In the genomic region with DNA sequence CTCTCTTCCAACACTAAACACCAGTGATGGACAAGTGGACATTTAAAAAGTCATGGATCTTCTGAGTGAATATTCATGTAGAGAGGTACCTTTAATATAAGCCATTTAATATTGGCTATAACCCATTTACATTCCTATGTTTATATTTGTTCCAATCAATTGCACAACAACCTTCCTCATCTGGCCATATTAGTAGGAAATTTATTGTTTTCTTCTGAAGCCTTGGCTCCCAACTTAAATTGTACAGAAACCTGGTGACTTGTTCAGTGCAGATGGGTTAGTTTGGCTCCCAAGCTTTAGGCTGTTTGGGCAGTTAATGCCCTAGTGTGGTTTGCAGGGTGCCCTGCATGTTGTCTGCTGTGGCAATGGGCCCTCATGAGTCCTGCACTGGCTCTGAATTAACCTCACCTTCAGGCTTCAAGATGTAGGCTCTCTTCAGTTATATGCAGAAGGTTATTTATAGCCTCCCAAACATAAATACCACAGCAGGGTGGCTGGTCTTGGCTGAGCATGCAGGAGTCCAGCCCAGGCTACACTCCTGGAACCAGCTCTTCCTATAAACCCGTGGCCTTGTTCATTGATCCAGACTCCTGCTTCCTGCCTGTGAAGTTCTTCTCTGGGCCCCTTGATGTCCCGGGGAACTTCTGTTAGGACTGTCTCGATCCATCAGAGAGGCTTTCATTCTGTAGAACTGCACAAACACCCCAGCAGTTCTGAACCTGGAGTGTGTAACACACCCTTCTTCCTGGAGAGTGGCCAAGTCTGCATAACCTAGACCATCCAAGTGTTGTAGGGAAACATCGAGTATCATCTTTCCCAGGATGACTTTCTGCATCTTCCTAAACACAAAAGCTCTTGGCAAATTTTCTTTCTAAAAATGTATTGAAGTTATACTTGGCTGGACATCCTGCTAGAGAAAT, we compare ENCODE assay signal across 18 cellular contexts. TPM values are rescaled to one million over a fixed set of nuclear protein-coding genes. Genes with fewer than 3 reads are reported as not detected.
DNase-seq lines count a peak whose midpoint lies in the region; ATAC-seq and TF ChIP-seq lines count a peak whose summit lies in the region.
"Had no signal": no experiment of that assay in that cellular context is flagged by ENCODE, and none has a peak within 500 bp of the region (broad histone marks: within the 10 kb centered on the region; RNA-seq: fewer than 3 reads in every experiment).

No MANE protein-coding gene starts in this region.

- H3K36me3 ChIP-seq in brain microvascular endothelial cell (replicated peaks) (no peaks in the 10 kb centered on the region), neuronal stem cell (replicated peaks in 1 of 2; ENCODE audit: control insufficient read depth in 2 of 2, insufficient read depth in 2 of 2, low read length in 2 of 2) (no peaks in the 10 kb centered on the region)
- H3K36me3 ChIP-seq: colonic mucosa, lower lobe of right lung had no signal

- H3K9me3 ChIP-seq in neuronal stem cell (replicated peaks in 1 of 2; ENCODE audit: control insufficient read depth in 2 of 2, insufficient read depth in 1 of 2, low read depth in 1 of 2, low read length in 2 of 2), result no peaks in the 10 kb centered on the region
- H3K9me3 ChIP-seq: colonic mucosa, lower lobe of right lung had no signal

- H2BK5ac ChIP-seq in neuronal stem cell (ENCODE audit: low read length), result no peak overlapping the region

- no peak overlapping the region for H3K14ac ChIP-seq in neuronal stem cell (ENCODE audit: low read length)

- H4K91ac ChIP-seq in neuronal stem cell (ENCODE audit: low read depth, low read length, poor library complexity), result no peak overlapping the region

- H3K27ac ChIP-seq in brain microvascular endothelial cell, result peak overlapping the region; percentile 72
- no peak overlapping the region for H3K27ac ChIP-seq in neuronal stem cell (replicated peaks; ENCODE audit: low read length)
- H3K27ac ChIP-seq: colonic mucosa, epithelial cell of prostate, lower lobe of right lung had no signal

- H2BK12ac ChIP-seq in neuronal stem cell (ENCODE audit: low read length), result no peak overlapping the region

- no peak overlapping the region for H3K4ac ChIP-seq in neuronal stem cell (ENCODE audit: low read length)

- in situ Hi-C loops in brain microvascular endothelial cell (cut with HindIII; ENCODE audit: low pct_ligation_motif_present, low sequenced_read_pairs), result no loop called here

- no peak overlapping the region for H2AK5ac ChIP-seq in neuronal stem cell (ENCODE audit: low read depth, low read length)

- no CpG with 5 or more reads among the region's 4 CpGs for WGBS in neuronal stem cell (ENCODE audit: extremely low coverage in 2 of 2, insufficient read length in 2 of 2, insufficient replicate concordance in 1 of 2), 2 donors

- no peak for ATAC-seq in GM18907 (IDR thresholded peaks at IDR 0.05; ENCODE audit: unreplicated experiment)
- ATAC-seq: CD8-positive, alpha-beta T cell; lower lobe of right lung had no signal

- no peaks in the 10 kb centered on the region for H3K4me1 ChIP-seq in neuronal stem cell (ENCODE audit: control insufficient read depth in 2 of 2, insufficient read depth in 1 of 2, low read depth in 1 of 2, low read length in 2 of 2)
- H3K4me1 ChIP-seq: colonic mucosa had no signal

- no peak overlapping the region for H4K8ac ChIP-seq in neuronal stem cell (ENCODE audit: low read depth, low read length)

- H3K18ac ChIP-seq in neuronal stem cell (ENCODE audit: low read length), result no peak overlapping the region

- H2BK15ac ChIP-seq in neuronal stem cell (ENCODE audit: low read length), result no peak overlapping the region

- no peak overlapping the region for H3K23ac ChIP-seq in neuronal stem cell (ENCODE audit: low read depth, low read length, poor library complexity)

- no peaks in the 10 kb centered on the region for H3K27me3 ChIP-seq in brain microvascular endothelial cell (replicated peaks)
- no peaks in the 10 kb centered on the region for H3K27me3 ChIP-seq in neuronal stem cell (ENCODE audit: control insufficient read depth in 3 of 3, insufficient read depth in 3 of 3, low read depth in 1 of 3, low read length in 3 of 3)
- H3K27me3 ChIP-seq: colonic mucosa had no signal

- DNase-seq in EL (peak; percentile 12), M059J (ENCODE audit: low read depth) (peak; percentile 32), brain microvascular endothelial cell (no peak), neuronal stem cell (ENCODE audit: low spot score) (no peak), HT-29 (ENCODE audit: low spot score) (no peak), NCI-H2029 (lab: John Stamatoyannopoulos, UW) (no peak)
- DNase-seq: activated naive CD8-positive, alpha-beta T cell treated with anti-CD3 and anti-CD28 coated beads, Interleukin-2, amount 10 ng/mL, durations not matched to agents 7 days and 5 days; CD8-positive, alpha-beta T cell; colonic mucosa; GF-D8; KG1; lower lobe of right lung; natural killer cell; NCI-H1436; NCI-H774; trophoblast cell had no signal

- H2BK120ac ChIP-seq in neuronal stem cell (ENCODE audit: low read depth, low read length), result no peak overlapping the region

- H3K79me1 ChIP-seq in neuronal stem cell (ENCODE audit: low read depth, low read length), result no peaks in the 10 kb centered on the region

- no peak overlapping the region for H3K4me3 ChIP-seq in brain microvascular endothelial cell (ENCODE audit: low read depth, low read length)
- H3K4me3 ChIP-seq in neuronal stem cell (ENCODE audit: low read length in 2 of 2), result no peak overlapping the region
- H3K4me3 ChIP-seq: colonic mucosa, lower lobe of right lung had no signal

- H2AFZ ChIP-seq in neuronal stem cell (ENCODE audit: low read length), result peak overlapping the region; percentile 53

- H3K9ac ChIP-seq in neuronal stem cell (ENCODE audit: low read depth, low read length, poor library complexity), result no peak overlapping the region

- no peak for TF ChIP-seq CTCF in brain microvascular endothelial cell (IDR thresholded peaks at IDR 0.05; ENCODE audit: low read depth, low read length, missing control alignments)

- H3K4me2 ChIP-seq in neuronal stem cell (ENCODE audit: insufficient read depth, low read length, poor library complexity, severe bottlenecking), result no peak overlapping the region

RNA-seq across cellular contexts. Expression of a gene that starts 57.0 kb away (rescaled TPM):
- 80.2 and 86.7 TPM in 2 replicates for total RNA-seq in M059J (2014; rRNA removed; shearing (Covaris generic))
- polyA plus RNA-seq in neuronal stem cell (2013, experiment 1 of 2), result 99.8 TPM
- 114 TPM for polyA plus RNA-seq in neuronal stem cell (2013, experiment 2 of 2)
- total RNA-seq in HT-29 (2014; rRNA removed; shearing (Covaris generic)), result 53.0 and 57.1 TPM in 2 replicates

Comparison
In these comparisons a context has a peak if more than half of its experiments do, and no peak if none do; other contexts are left out.
1. DNase-seq: peak in EL (single experiment) and M059J (single experiment); none in brain microvascular endothelial cell (single experiment), neuronal stem cell (single experiment), HT-29 (single experiment) and NCI-H2029 (single experiment).